In the genomic region with DNA sequence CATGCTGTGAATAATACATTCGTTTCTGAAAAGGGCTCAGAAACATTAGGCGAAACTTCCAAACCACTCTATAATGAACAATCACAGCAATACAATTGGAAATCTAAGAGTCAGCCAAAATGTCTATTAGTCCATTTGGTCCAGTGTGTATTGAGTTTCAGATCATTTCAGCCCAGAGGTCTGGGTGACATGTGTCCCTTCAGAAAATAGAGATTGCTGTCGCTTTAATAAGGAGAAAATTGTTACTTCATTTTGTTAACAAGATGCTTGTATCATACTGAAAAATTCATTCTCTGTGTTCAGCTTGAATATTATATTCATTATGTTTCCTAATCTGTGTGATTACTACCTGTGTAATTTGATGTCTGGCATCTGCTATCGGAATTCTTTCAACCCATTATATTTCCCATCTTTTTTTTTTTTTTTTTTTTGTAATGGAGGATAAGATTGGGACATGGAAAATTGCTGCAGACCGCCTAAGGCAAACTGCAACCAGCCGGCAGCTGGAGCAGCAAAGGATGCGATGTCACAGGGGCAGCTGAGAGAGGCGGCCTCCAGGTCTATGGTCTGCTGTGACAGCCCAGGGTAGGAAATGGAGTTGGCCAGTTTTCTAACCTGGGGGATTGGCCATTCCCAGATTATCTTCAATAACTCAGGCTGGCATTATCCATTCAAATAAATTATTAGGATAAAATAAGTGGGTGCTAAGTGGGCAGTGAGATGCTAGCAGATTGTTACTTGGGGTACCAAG, we compare ENCODE assay signal across 14 cellular contexts.
DNase-seq lines count a peak whose midpoint lies in the region; ATAC-seq and TF ChIP-seq lines count a peak whose summit lies in the region.
"Had no signal": no experiment of that assay in that cellular context is flagged by ENCODE, and none has a peak within 500 bp of the region (broad histone marks: within the 10 kb centered on the region; RNA-seq: fewer than 3 reads in every experiment).

No MANE protein-coding gene starts in this region.

- peak; percentile 52 for DNase-seq in NCI-H146 (lab: John Stamatoyannopoulos, UW)
- peak; percentile 13 for DNase-seq in NCI-H69 (lab: John Stamatoyannopoulos, UW)
- no peak for DNase-seq in T-cell
- DNase-seq in activated CD4-positive, alpha-beta T cell treated with anti-CD3 and anti-CD28 coated beads, Interleukin-2, amount 10 ng/mL, durations not matched to agents 24 days and 14 days = no peak
- no peak for DNase-seq in endodermal cell
- DNase-seq: ACHN; Caco-2; CD4-positive, alpha-beta T cell; GF-D8; GOT3; H7 had no signal

- no peaks in the 10 kb centered on the region for H3K36me3 ChIP-seq in endodermal cell (ENCODE audit: control insufficient read depth, insufficient read depth, low read length)

- no peaks in the 10 kb centered on the region for H3K27me3 ChIP-seq in endodermal cell (ENCODE audit: control insufficient read depth, insufficient read depth, low read length, poor library complexity, severe bottlenecking)

- H3K27ac Mint-ChIP-seq in T-cell (no peak overlapping the region), endodermal cell (no peak overlapping the region)
- H3K27ac Mint-ChIP-seq in activated CD4-positive, alpha-beta T cell treated with anti-CD3 and anti-CD28 coated beads, Interleukin-2, amount 10 ng/mL, durations not matched to agents 24 days and 14 days = no peak overlapping the region
- H3K27ac Mint-ChIP-seq: CD4-positive, alpha-beta T cell had no signal

- no peaks in the 10 kb centered on the region for H3K9me3 Mint-ChIP-seq in T-cell
- H3K9me3 Mint-ChIP-seq in activated CD4-positive, alpha-beta T cell treated with anti-CD3 and anti-CD28 coated beads, Interleukin-2, amount 10 ng/mL, durations not matched to agents 24 days and 14 days = no peaks in the 10 kb centered on the region
- H3K9me3 Mint-ChIP-seq in endodermal cell = no peaks in the 10 kb centered on the region
- H3K9me3 Mint-ChIP-seq: CD4-positive, alpha-beta T cell had no signal

- no peaks in the 10 kb centered on the region for H3K9me3 ChIP-seq in endodermal cell (ENCODE audit: control insufficient read depth, low read length)
- H3K9me3 ChIP-seq: Caco-2 had no signal

- POLR2A ChIA-PET in T-cell (lab: Charles Lee) = no interaction called here

- CTCF ChIA-PET in T-cell (lab: Charles Lee) = no interaction called here

- WGBS in endodermal cell (ENCODE audit: insufficient coverage in 1 of 2, insufficient read length in 1 of 2), 2 experiments = 80 to 92% methylated on average over 1 to 7 of the region's 8 CpGs

- intact Hi-C loops in activated CD4-positive, alpha-beta T cell treated with anti-CD3 and anti-CD28 coated beads, Interleukin-2, amount 10 ng/mL, durations not matched to agents 24 days and 14 days (cut with micrococcal nuclease) = no loop called here

- H3K4me3 ChIP-seq in endodermal cell (ENCODE audit: low read length) = no peak overlapping the region

- H3K4me1 Mint-ChIP-seq in T-cell (no peaks in the 10 kb centered on the region), endodermal cell (no peaks in the 10 kb centered on the region)
- H3K4me1 Mint-ChIP-seq in activated CD4-positive, alpha-beta T cell treated with anti-CD3 and anti-CD28 coated beads, Interleukin-2, amount 10 ng/mL, durations not matched to agents 24 days and 14 days = no peaks in the 10 kb centered on the region

- peaks cover 12% of the 10 kb centered on the region in 2 donors for H3K27me3 Mint-ChIP-seq in T-cell
- H3K27me3 Mint-ChIP-seq in activated CD4-positive, alpha-beta T cell treated with anti-CD3 and anti-CD28 coated beads, Interleukin-2, amount 10 ng/mL, durations not matched to agents 24 days and 14 days = peaks cover 4% of the 10 kb centered on the region
- no peaks in the 10 kb centered on the region for H3K27me3 Mint-ChIP-seq in endodermal cell (ENCODE audit: insufficient read depth)

- no peaks in the 10 kb centered on the region for H3K36me3 Mint-ChIP-seq in T-cell
- no peaks in the 10 kb centered on the region for H3K36me3 Mint-ChIP-seq in activated CD4-positive, alpha-beta T cell treated with anti-CD3 and anti-CD28 coated beads, Interleukin-2, amount 10 ng/mL, durations not matched to agents 24 days and 14 days (ENCODE audit: low read depth)
- no peaks in the 10 kb centered on the region for H3K36me3 Mint-ChIP-seq in endodermal cell (ENCODE audit: low read depth)

- no peak overlapping the region for H3K9ac ChIP-seq in endodermal cell (ENCODE audit: extremely low read depth, low read length, poor library complexity, severe bottlenecking)

- ATAC-seq in T-cell (replicated peaks in 1 of 4) (no peak), HG03469 (IDR thresholded peaks at IDR 0.05; ENCODE audit: unreplicated experiment) (no peak)

- H3K4me1 ChIP-seq in endodermal cell (ENCODE audit: control insufficient read depth, insufficient read depth, low read length) = no peaks in the 10 kb centered on the region
- H3K4me1 ChIP-seq: Caco-2 had no signal

- TF ChIP-seq CTCF in VCaP (conservative IDR thresholded peaks at IDR 0.05) (no peak), endodermal cell (conservative IDR thresholded peaks at IDR 0.05) (no peak)

- peak overlapping the region; percentile 13; the same call in 1 of the 2 replicates for H3K27ac ChIP-seq in VCaP
- H3K27ac ChIP-seq in endodermal cell (ENCODE audit: low read depth, low read length) = no peak overlapping the region
- H3K27ac ChIP-seq: C4-2B had no signal

- H3K4me3 Mint-ChIP-seq in T-cell (no peak overlapping the region), endodermal cell (no peak overlapping the region)
- H3K4me3 Mint-ChIP-seq in activated CD4-positive, alpha-beta T cell treated with anti-CD3 and anti-CD28 coated beads, Interleukin-2, amount 10 ng/mL, durations not matched to agents 24 days and 14 days = no peak overlapping the region
- H3K4me3 Mint-ChIP-seq: CD4-positive, alpha-beta T cell had no signal

Comparison
In these comparisons a context has a peak if more than half of its experiments do, and no peak if none do; other contexts are left out.
1. DNase-seq: peak in NCI-H146 (single experiment) and NCI-H69 (single experiment); none in T-cell (0 of 34), activated CD4-positive, alpha-beta T cell treated with anti-CD3 and anti-CD28 coated beads, Interleukin-2, amount 10 ng/mL, durations not matched to agents 24 days and 14 days (single experiment) and endodermal cell (single experiment).